ENCODE assay signal across 17 cellular contexts in genomic region chr14:38947343-38947742, GRCh38.
"Had no signal": no experiment of that assay in that cellular context is flagged by ENCODE, and none has a peak within 500 bp of the region (broad histone marks: within the 10 kb centered on the region; RNA-seq: fewer than 3 reads in every experiment).

No MANE protein-coding gene starts in this region.

- H3K9me3 ChIP-seq: MG63 had no signal

- H3K36me3 ChIP-seq: MG63 had no signal

- H3K27me3 ChIP-seq: MG63 had no signal

- DNase-seq: IMR-90, Karpas-422, KG1, MG63, NCI-H1092 treated with DMSO at 0.1 percent for 48 hours, NCI-H1436, NCI-H187, NCI-H2029, NCI-H2081 treated with DMSO at 0.1 percent for 48 hours, NCI-H2171, NCI-H446, NCI-H510A, NCI-H524 treated with DMSO at 0.1 percent for 48 hours, NCI-H69, NCI-H774, SHP77 had no signal

- H3K27ac ChIP-seq: RWPE1 had no signal

- H3K4me3 ChIP-seq: MG63 had no signal
